ENCODE assay signal across 9 cellular contexts in the genomic region with DNA sequence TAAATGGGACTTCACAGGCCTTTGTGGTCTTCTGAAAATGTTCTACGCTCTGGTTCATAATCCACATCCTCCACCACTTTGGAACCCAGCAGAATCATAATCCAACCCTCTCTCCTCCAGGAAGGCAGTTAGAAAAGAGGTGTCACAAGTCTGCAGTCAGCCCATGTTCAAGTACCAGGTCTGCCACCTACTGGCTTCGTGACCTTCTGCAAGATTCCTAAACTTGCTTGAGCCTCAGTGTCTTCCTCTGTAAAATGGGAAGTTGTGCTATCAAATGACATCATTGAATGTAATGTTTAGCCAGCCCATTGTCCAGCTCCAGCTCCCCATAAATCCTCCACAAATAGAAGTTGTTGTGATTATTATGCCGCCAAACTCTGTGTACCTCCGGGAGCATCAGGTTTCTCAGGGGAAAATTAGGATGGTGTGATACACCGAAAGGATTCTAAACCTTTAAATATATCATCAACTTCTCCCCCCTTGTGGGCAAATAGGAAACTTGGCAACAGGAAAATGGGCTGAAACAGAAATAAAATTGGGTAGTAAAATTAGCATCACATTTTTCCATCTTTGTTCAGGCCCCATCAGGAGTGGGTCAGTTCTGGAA.
A peak's percentile ranks its signal among the peaks of the same experiment; 100 is the strongest.
DNase-seq lines count a peak whose midpoint lies in the region; ATAC-seq and TF ChIP-seq lines count a peak whose summit lies in the region.
"Had no signal": no experiment of that assay in that cellular context is flagged by ENCODE, and none has a peak within 500 bp of the region (broad histone marks: within the 10 kb centered on the region; RNA-seq: fewer than 3 reads in every experiment).

No MANE protein-coding gene starts in this region.

- TF ChIP-seq CTCF in endothelial cell (IDR thresholded peaks at IDR 0.05; ENCODE audit: unreplicated experiment) (peak; percentile 33), psoas muscle (IDR thresholded peaks at IDR 0.05) (peak; percentile 43)

- no peaks in the 10 kb centered on the region for H3K9me3 ChIP-seq in psoas muscle

- 46 to 54% (median 49%) methylated on average over 5 of the region's 5 CpGs for WGBS in psoas muscle, 3 donors

- H3K4me3 ChIP-seq in psoas muscle = no peak overlapping the region

- no peak overlapping the region for H3K27ac Mint-ChIP-seq in activated naive CD4-positive, alpha-beta T cell treated with anti-CD3 and anti-CD28 coated beads, Interleukin-2, amount 10 ng/mL, durations not matched to agents 7 days and 5 days
- no peak overlapping the region for H3K27ac Mint-ChIP-seq in endothelial cell (ENCODE audit: unreplicated experiment)
- H3K27ac Mint-ChIP-seq: activated naive CD8-positive, alpha-beta T cell treated with anti-CD3 and anti-CD28 coated beads, Interleukin-2, amount 10 ng/mL, durations not matched to agents 7 days and 5 days had no signal

- CTCF ChIA-PET in activated naive CD4-positive, alpha-beta T cell treated with anti-CD3 and anti-CD28 coated beads, Interleukin-2, amount 10 ng/mL, durations not matched to agents 7 days and 5 days (lab: Charles Lee) = interaction anchor here (0.5 to 5.1 kb wide), 2 partner anchors 390 to 396 kb away, joined by 3 to 41 read pairs; no protein-coding TSS in a partner anchor

- no peaks in the 10 kb centered on the region for H3K27me3 Mint-ChIP-seq in activated naive CD4-positive, alpha-beta T cell treated with anti-CD3 and anti-CD28 coated beads, Interleukin-2, amount 10 ng/mL, durations not matched to agents 7 days and 5 days
- H3K27me3 Mint-ChIP-seq in endothelial cell (ENCODE audit: unreplicated experiment) = peaks cover 4% of the 10 kb centered on the region

- no peaks in the 10 kb centered on the region for H3K4me1 Mint-ChIP-seq in activated naive CD4-positive, alpha-beta T cell treated with anti-CD3 and anti-CD28 coated beads, Interleukin-2, amount 10 ng/mL, durations not matched to agents 7 days and 5 days
- H3K4me1 Mint-ChIP-seq in endothelial cell (ENCODE audit: unreplicated experiment) = peaks cover 2% of the 10 kb centered on the region
- H3K4me1 Mint-ChIP-seq: activated naive CD8-positive, alpha-beta T cell treated with anti-CD3 and anti-CD28 coated beads, Interleukin-2, amount 10 ng/mL, durations not matched to agents 7 days and 5 days had no signal

- ATAC-seq in psoas muscle (peak; percentile 61 to 76 (median 68)), GM18861 (IDR thresholded peaks at IDR 0.05; ENCODE audit: unreplicated experiment) (no peak)

- H3K27me3 ChIP-seq in psoas muscle (ENCODE audit: insufficient read depth in 3 of 3, low read length in 2 of 3) = no peaks in the 10 kb centered on the region

- no peaks in the 10 kb centered on the region for H3K4me1 ChIP-seq in psoas muscle

- no peak overlapping the region for H3K4me3 Mint-ChIP-seq in activated naive CD4-positive, alpha-beta T cell treated with anti-CD3 and anti-CD28 coated beads, Interleukin-2, amount 10 ng/mL, durations not matched to agents 7 days and 5 days
- no peak overlapping the region for H3K4me3 Mint-ChIP-seq in endothelial cell (ENCODE audit: unreplicated experiment)
- H3K4me3 Mint-ChIP-seq: activated naive CD8-positive, alpha-beta T cell treated with anti-CD3 and anti-CD28 coated beads, Interleukin-2, amount 10 ng/mL, durations not matched to agents 7 days and 5 days had no signal

- intact Hi-C loops in psoas muscle (cut with DNase I) = loop anchor here (5.0 to 10.0 kb wide), 2 partner anchors 395 to 397 kb away; no protein-coding TSS in a partner anchor

- H3K9me3 Mint-ChIP-seq in activated naive CD4-positive, alpha-beta T cell treated with anti-CD3 and anti-CD28 coated beads, Interleukin-2, amount 10 ng/mL, durations not matched to agents 7 days and 5 days = peaks cover 6% of the 10 kb centered on the region
- H3K9me3 Mint-ChIP-seq in endothelial cell (ENCODE audit: unreplicated experiment) = no peaks in the 10 kb centered on the region
- H3K9me3 Mint-ChIP-seq: activated naive CD8-positive, alpha-beta T cell treated with anti-CD3 and anti-CD28 coated beads, Interleukin-2, amount 10 ng/mL, durations not matched to agents 7 days and 5 days had no signal

- H3K36me3 Mint-ChIP-seq in activated naive CD4-positive, alpha-beta T cell treated with anti-CD3 and anti-CD28 coated beads, Interleukin-2, amount 10 ng/mL, durations not matched to agents 7 days and 5 days = no peaks in the 10 kb centered on the region
- peaks cover 9% of the 10 kb centered on the region for H3K36me3 Mint-ChIP-seq in endothelial cell (ENCODE audit: low read depth, unreplicated experiment)
- H3K36me3 Mint-ChIP-seq: activated naive CD8-positive, alpha-beta T cell treated with anti-CD3 and anti-CD28 coated beads, Interleukin-2, amount 10 ng/mL, durations not matched to agents 7 days and 5 days had no signal

- no peaks in the 10 kb centered on the region for H3K36me3 ChIP-seq in psoas muscle (ENCODE audit: insufficient read depth in 1 of 2, low read depth in 1 of 2)

- H3K27ac ChIP-seq in psoas muscle = no peak overlapping the region

- DNase-seq in activated naive CD4-positive, alpha-beta T cell treated with anti-CD3 and anti-CD28 coated beads, Interleukin-2, amount 10 ng/mL, durations not matched to agents 7 days and 5 days = peak; percentile 32
- no peak for DNase-seq in activated naive CD4-positive, alpha-beta T cell treated with Interleukin-2 at 50 U/mL for 16 hours
- DNase-seq in NOMO-1 treated with DMSO at 0.1 percent for 48 hours (lab: John Stamatoyannopoulos, UW; ENCODE audit: unreplicated experiment) = peak; percentile 27
- DNase-seq in endothelial cell (ENCODE audit: low spot score) = no peak
- DNase-seq in psoas muscle = no peak
- no peak for DNase-seq in hypothalamus (lab: John Stamatoyannopoulos, UW)
- no peak for DNase-seq in NCI-H2227 treated with DMSO at 0.1 percent for 48 hours (lab: John Stamatoyannopoulos, UW)
- DNase-seq: activated naive CD8-positive, alpha-beta T cell treated with anti-CD3 and anti-CD28 coated beads, Interleukin-2, amount 10 ng/mL, durations not matched to agents 7 days and 5 days had no signal

Comparison
In these comparisons a context has a peak if more than half of its experiments do, and no peak if none do; other contexts are left out.
1. DNase-seq: peak in activated naive CD4-positive, alpha-beta T cell treated with anti-CD3 and anti-CD28 coated beads, Interleukin-2, amount 10 ng/mL, durations not matched to agents 7 days and 5 days (single experiment) and NOMO-1 treated with DMSO at 0.1 percent for 48 hours (single experiment); none in activated naive CD4-positive, alpha-beta T cell treated with Interleukin-2 at 50 U/mL for 16 hours (single experiment), endothelial cell (single experiment), psoas muscle (0 of 2), hypothalamus (0 of 51) and NCI-H2227 treated with DMSO at 0.1 percent for 48 hours (single experiment).